ENCODE assay signal across 8 cellular contexts in the genomic region with DNA sequence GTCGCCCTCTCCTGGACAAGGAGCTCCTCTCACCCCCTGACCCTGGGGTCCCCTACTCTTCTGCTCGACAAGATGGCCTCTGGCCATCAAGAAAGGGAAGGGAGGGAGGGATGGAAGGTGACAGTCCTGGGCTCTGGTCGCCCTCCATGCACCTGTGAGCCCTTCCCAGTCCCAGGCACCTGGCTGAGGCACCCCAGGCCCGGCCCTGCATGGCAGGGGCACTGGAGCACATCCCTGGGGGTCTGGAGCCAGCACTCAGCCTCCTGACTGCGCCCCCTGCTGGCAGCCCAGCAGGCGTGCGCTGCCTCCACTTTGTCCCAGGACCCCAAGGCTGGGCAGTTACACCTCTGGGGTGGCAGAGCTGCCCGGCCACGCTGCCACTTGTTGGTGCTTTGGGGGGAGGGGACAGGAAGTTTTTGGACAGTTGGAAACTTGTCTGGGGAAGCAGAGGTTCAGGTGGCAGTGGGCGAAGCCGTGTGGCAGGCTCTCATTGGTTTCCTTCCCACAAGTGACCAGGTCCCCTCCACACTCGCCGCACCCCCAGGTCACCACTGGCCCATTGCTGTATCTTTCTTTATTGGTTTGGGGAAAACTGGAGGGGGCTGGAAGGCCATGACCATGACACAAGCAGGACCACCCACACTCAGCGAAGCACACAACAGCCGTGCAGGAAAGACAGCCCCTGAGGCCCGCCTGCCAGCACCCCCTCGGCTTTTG. TPM values are rescaled to one million over a fixed set of nuclear protein-coding genes. Genes with fewer than 3 reads are reported as not detected.
DNase-seq lines count a peak whose midpoint lies in the region; ATAC-seq and TF ChIP-seq lines count a peak whose summit lies in the region.

No MANE protein-coding gene starts in this region.

- H3K27me3 Mint-ChIP-seq in WTC11 (ENCODE audit: low read depth) (peaks cover 32% of the 10 kb centered on the region), progenitor cell of endocrine pancreas (peaks cover 43% of the 10 kb centered on the region)

- H3K27ac Mint-ChIP-seq in WTC11 (no peak overlapping the region), progenitor cell of endocrine pancreas (no peak overlapping the region)

- H3K4me1 Mint-ChIP-seq in WTC11 (peaks cover 6% of the 10 kb centered on the region), progenitor cell of endocrine pancreas (ENCODE audit: low read depth) (peaks cover 3% of the 10 kb centered on the region)

- ATAC-seq in WTC11: peak; percentile 47

- H3K4me3 Mint-ChIP-seq in WTC11 (no peak overlapping the region), progenitor cell of endocrine pancreas (ENCODE audit: low read depth) (no peak overlapping the region)

- no peak overlapping the region for H3K27ac ChIP-seq in 22Rv1
- no peak overlapping the region for H3K27ac ChIP-seq in substantia nigra (ENCODE audit: low read depth, low read length, poor library complexity, severe bottlenecking)

- peak; percentile 80 for TF ChIP-seq CTCF in 22Rv1 (IDR thresholded peaks at IDR 0.05)
- peak; percentile 59 for TF ChIP-seq CTCF in GM13976 (IDR thresholded peaks at IDR 0.05; ENCODE audit: borderline replicate concordance, control extremely low read depth, extremely low read depth, insufficient read depth, missing control alignments)
- peak; percentile 88 for TF ChIP-seq CTCF in WTC11 (IDR thresholded peaks at IDR 0.05)
- peak; percentile 81 for TF ChIP-seq CTCF in progenitor cell of endocrine pancreas (IDR thresholded peaks at IDR 0.05; ENCODE audit: unreplicated experiment)

- CTCF ChIA-PET in WTC11 (lab: Charles Lee): interaction anchor here (0.5 to 7.7 kb wide), 57 partner anchors 9 to 728 kb away, joined by 3 to 153 read pairs (median 4); partner anchors contain the start of genes ATP2B3, BCAP31, CCNQ and DUSP9

- POLR2A ChIA-PET in WTC11 (lab: Charles Lee): interaction anchor here (2.0 kb wide), 1 partner anchor 16 kb away, joined by 7 read pairs; no protein-coding TSS in a partner anchor

- in situ Hi-C loops in GM13976 (cut with MboI; ENCODE audit: low sequenced_read_pairs, unreplicated experiment): loop anchor here (10.0 to 25.0 kb wide), 2 partner anchors 125 to 707 kb away; no protein-coding TSS in a partner anchor

- H3K36me3 Mint-ChIP-seq in WTC11 (no peaks in the 10 kb centered on the region), progenitor cell of endocrine pancreas (ENCODE audit: insufficient read depth) (no peaks in the 10 kb centered on the region)

- DNase-seq in GM13976 (ENCODE audit: low spot score) (peak; percentile 74), WTC11 (ENCODE audit: low spot score) (no peak), erythroblast (lab: John Stamatoyannopoulos, UW) (peak; percentile 46 to 60), progenitor cell of endocrine pancreas (ENCODE audit: low spot score, unreplicated experiment) (peak; percentile 38), substantia nigra (lab: John Stamatoyannopoulos, UW) (no peak), RKO (ENCODE audit: low spot score) (no peak), GDM1 (lab: John Stamatoyannopoulos, UW) (no peak)

- H3K9me3 Mint-ChIP-seq in WTC11 (no peaks in the 10 kb centered on the region), progenitor cell of endocrine pancreas (ENCODE audit: low read depth) (peaks cover 8% of the 10 kb centered on the region)

- no peak for TF ChIP-seq POLR2A in erythroblast (IDR thresholded peaks at IDR 0.05; ENCODE audit: low read length)

TF ChIP-seq in WTC11, 78 proteins besides CTCF, POLR2A, EP300 and RAD21:
- TF ChIP-seq, protein P1, sequence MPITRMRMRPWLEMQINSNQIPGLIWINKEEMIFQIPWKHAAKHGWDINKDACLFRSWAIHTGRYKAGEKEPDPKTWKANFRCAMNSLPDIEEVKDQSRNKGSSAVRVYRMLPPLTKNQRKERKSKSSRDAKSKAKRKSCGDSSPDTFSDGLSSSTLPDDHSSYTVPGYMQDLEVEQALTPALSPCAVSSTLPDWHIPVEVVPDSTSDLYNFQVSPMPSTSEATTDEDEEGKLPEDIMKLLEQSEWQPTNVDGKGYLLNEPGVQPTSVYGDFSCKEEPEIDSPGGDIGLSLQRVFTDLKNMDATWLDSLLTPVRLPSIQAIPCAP (CRISPR knock-in tag; IDR thresholded peaks at IDR 0.05): no peak
- TF ChIP-seq, protein P2, sequence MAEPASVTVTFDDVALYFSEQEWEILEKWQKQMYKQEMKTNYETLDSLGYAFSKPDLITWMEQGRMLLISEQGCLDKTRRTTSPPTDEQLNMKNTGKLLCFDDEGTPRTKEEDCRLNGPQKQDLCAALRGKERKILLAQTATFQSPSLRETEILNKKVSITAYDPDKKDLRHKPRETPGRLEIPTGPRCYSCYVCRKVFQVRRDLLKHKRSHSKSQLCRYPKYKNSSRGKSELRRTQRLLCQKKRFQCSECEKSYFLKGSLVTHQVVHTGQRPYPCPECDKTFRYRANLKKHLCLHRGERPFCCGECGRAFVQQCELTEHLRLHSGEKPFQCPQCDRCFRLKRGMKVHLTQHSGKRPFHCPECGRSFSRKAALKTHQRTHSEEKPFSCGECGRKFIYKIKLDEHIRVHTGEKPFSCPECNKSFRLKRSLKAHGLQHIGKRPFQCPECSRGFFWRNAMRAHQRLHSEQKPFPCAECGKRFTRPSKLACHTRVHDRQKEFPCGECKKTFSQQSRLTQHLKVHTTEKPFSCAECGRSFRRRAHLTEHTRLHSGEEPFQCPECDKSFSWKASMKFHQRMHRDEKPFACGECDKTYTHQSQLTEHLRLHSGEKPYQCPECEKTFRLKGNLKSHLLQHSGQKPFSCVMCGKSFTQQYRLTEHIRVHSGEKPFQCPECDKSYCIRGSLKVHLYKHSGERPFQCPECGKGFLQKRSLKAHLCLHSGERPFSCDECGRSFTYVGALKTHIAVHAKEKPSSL (CRISPR knock-in tag; conservative IDR thresholded peaks at IDR 0.05): no peak
- TF ChIP-seq JUN (CRISPR knock-in tag; IDR thresholded peaks at IDR 0.05) (no peak), NFE2L1 (CRISPR knock-in tag; IDR thresholded peaks at IDR 0.05) (no peak), SOX15 (CRISPR knock-in tag; IDR thresholded peaks at IDR 0.05) (no peak), PREB (CRISPR knock-in tag; IDR thresholded peaks at IDR 0.05; ENCODE audit: borderline replicate concordance) (no peak), ZBTB21 (CRISPR knock-in tag; IDR thresholded peaks at IDR 0.05; ENCODE audit: borderline replicate concordance) (no peak)

RNA-seq across cellular contexts. Expression of gene PNCK, which starts 4.3 kb away (rescaled TPM):
- total RNA-seq in WTC11 (2021) (8.6 to 14.3 TPM (median 12.1 TPM) in 3 replicates), progenitor cell of endocrine pancreas (5.4 and 6.1 TPM in 2 replicates)

RNA-seq across cellular contexts. Expression of gene SLC6A8, which starts 18.4 kb away (rescaled TPM):
- total RNA-seq in WTC11 (2021) (102 to 112 TPM (median 110 TPM) in 3 replicates), progenitor cell of endocrine pancreas (52.2 and 55.7 TPM in 2 replicates)

RNA-seq across cellular contexts. Expression of gene DUSP9, which starts 22.3 kb away (rescaled TPM):
- total RNA-seq in WTC11 (2021): 2.5 to 2.8 TPM (median 2.5 TPM) in 3 replicates
- total RNA-seq in progenitor cell of endocrine pancreas: 35.7 and 36.5 TPM in 2 replicates

RNA-seq across cellular contexts. Expression of gene BCAP31, which starts 54.9 kb away (rescaled TPM):
- total RNA-seq in WTC11 (2021) (142 to 150 TPM (median 144 TPM) in 3 replicates), progenitor cell of endocrine pancreas (142 and 149 TPM in 2 replicates)

RNA-seq across cellular contexts. Expression of gene ABCD1, which starts 55.3 kb away (rescaled TPM):
- total RNA-seq in WTC11 (2021): 9.1 to 10.4 TPM (median 9.5 TPM) in 3 replicates
- 15.2 and 15.3 TPM in 2 replicates for total RNA-seq in progenitor cell of endocrine pancreas

Comparison
In these comparisons a context has a peak if more than half of its experiments do, and no peak if none do; other contexts are left out.
1. DNase-seq: peak in GM13976 (single experiment), erythroblast (2 of 2) and progenitor cell of endocrine pancreas (single experiment); none in WTC11 (single experiment), substantia nigra (0 of 49), RKO (single experiment) and GDM1 (single experiment).
2. Peak in every context shown above with its lines, with median percentiles within 50 percentile points of each other: CTCF ChIP-seq.